In the genomic region with DNA sequence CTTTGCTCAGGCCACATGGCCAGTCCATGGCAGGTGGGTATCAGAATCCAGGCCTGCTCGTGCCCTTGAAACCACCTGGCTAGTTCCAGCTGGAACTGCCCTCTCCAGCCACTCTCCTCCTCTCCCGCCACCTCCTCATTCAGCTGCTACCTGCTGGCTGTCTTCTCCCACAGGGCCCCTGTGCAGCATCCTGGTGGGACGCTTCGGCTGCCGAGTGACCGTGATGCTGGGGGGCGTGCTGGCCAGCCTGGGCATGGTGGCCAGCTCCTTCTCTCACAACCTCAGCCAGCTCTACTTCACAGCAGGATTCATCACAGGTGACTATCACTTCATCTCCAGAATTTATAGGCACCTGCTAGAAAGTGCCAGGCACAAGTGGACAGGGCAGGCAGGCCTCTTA, we compare ENCODE assay signal across 1 cellular context.
TF ChIP-seq lines count a peak whose summit lies in the region.

No MANE protein-coding gene starts in this region.

TF ChIP-seq in HEK293T, 16 proteins besides CTCF, POLR2A, EP300 and RAD21:
- TF ChIP-seq SUZ12 (IDR thresholded peaks at IDR 0.05) = no peak
- no peak for TF ChIP-seq TARDBP (IDR thresholded peaks at IDR 0.05)
- TF ChIP-seq BHLHE40 (IDR thresholded peaks at IDR 0.05; ENCODE audit: borderline replicate concordance) = no peak
TF ChIP-seq in HEK293T: peak in this region for 0.
